In genomic region chr10:52644678-52645434, GRCh38 we compare ENCODE assay signal across 8 cellular contexts.
A peak's percentile ranks its signal among the peaks of the same experiment; 100 is the strongest.
DNase-seq lines count a peak whose midpoint lies in the region; ATAC-seq and TF ChIP-seq lines count a peak whose summit lies in the region.

No MANE protein-coding gene starts in this region.

- H3K27ac Mint-ChIP-seq in CD8-positive, alpha-beta T cell = no peak overlapping the region

- DNase-seq in COLO668 (lab: John Stamatoyannopoulos, UW; ENCODE audit: unreplicated experiment) (peak; percentile 6), NCI-H510A treated with DMSO at 0.1 percent for 48 hours (lab: John Stamatoyannopoulos, UW) (peak; percentile 58), body of pancreas (peak; percentile 33 to 47 (median 36)), kidney epithelial cell (ENCODE audit: low read depth) (no peak)
- no peak for DNase-seq in CD8-positive, alpha-beta T cell

- POLR2A ChIA-PET in CD8-positive, alpha-beta T cell (lab: Charles Lee) = no interaction called here

- H3K4me3 ChIP-seq in body of pancreas (no peak overlapping the region), kidney epithelial cell (ENCODE audit: low read depth, low read length) (no peak overlapping the region)
- H3K4me3 ChIP-seq in CD8-positive, alpha-beta T cell (ENCODE audit: low read depth, low read length) = no peak overlapping the region

- no peak overlapping the region for H3K27ac ChIP-seq in body of pancreas
- H3K27ac ChIP-seq in CD8-positive, alpha-beta T cell (ENCODE audit: low read depth, low read length) = no peak overlapping the region

- H3K9me3 Mint-ChIP-seq in CD8-positive, alpha-beta T cell = peaks cover 2% of the 10 kb centered on the region

- no peaks in the 10 kb centered on the region for H3K36me3 ChIP-seq in body of pancreas (replicated peaks in 1 of 2; ENCODE audit: insufficient read depth in 1 of 2, low read depth in 2 of 2)
- no peaks in the 10 kb centered on the region for H3K36me3 ChIP-seq in kidney epithelial cell (ENCODE audit: control insufficient read depth, insufficient read depth, low read length)
- no peaks in the 10 kb centered on the region for H3K36me3 ChIP-seq in CD8-positive, alpha-beta T cell (ENCODE audit: insufficient read depth, low read length)

- intact Hi-C loops in body of pancreas (cut with DNase I) = no loop called here
- intact Hi-C loops in CD8-positive, alpha-beta T cell (cut with DNase I, micrococcal nuclease) = no loop called here

- CTCF ChIA-PET in CD8-positive, alpha-beta T cell (lab: Charles Lee) = no interaction called here

- no peaks in the 10 kb centered on the region for H3K9me3 ChIP-seq in body of pancreas
- no peaks in the 10 kb centered on the region for H3K9me3 ChIP-seq in CD8-positive, alpha-beta T cell (ENCODE audit: low read length)

- no peaks in the 10 kb centered on the region for H3K36me3 Mint-ChIP-seq in CD8-positive, alpha-beta T cell

- WGBS in body of pancreas, 2 donors = 17 to 21% methylated on average over 4 to 5 of the region's 5 CpGs

- TF ChIP-seq CTCF in body of pancreas (IDR thresholded peaks at IDR 0.05) (peak; percentile 46 to 73 (median 65)), kidney epithelial cell (IDR thresholded peaks at IDR 0.05; ENCODE audit: insufficient read depth, low read length, poor library complexity, severe bottlenecking) (peak; percentile 69)
- TF ChIP-seq CTCF in CD8-positive, alpha-beta T cell (IDR thresholded peaks at IDR 0.05) = no peak

- no peaks in the 10 kb centered on the region for H3K4me1 Mint-ChIP-seq in CD8-positive, alpha-beta T cell (ENCODE audit: low read depth)

- no peaks in the 10 kb centered on the region for H3K4me1 ChIP-seq in body of pancreas
- no peaks in the 10 kb centered on the region for H3K4me1 ChIP-seq in CD8-positive, alpha-beta T cell (ENCODE audit: insufficient read depth, low read length)

- H3K27me3 ChIP-seq in body of pancreas (no peaks in the 10 kb centered on the region), kidney epithelial cell (ENCODE audit: control insufficient read depth, insufficient read depth, low read length) (no peaks in the 10 kb centered on the region)
- no peaks in the 10 kb centered on the region for H3K27me3 ChIP-seq in CD8-positive, alpha-beta T cell (ENCODE audit: insufficient read depth, low read length)

- ATAC-seq in GM18861 (IDR thresholded peaks at IDR 0.05; ENCODE audit: unreplicated experiment) (peak; percentile 88), HG03039 (IDR thresholded peaks at IDR 0.05; ENCODE audit: unreplicated experiment) (peak; percentile 79), body of pancreas (peak; percentile 66), GM19324 (IDR thresholded peaks at IDR 0.05; ENCODE audit: low FRiP score, unreplicated experiment) (no peak)
- no peak for ATAC-seq in CD8-positive, alpha-beta T cell

- no peaks in the 10 kb centered on the region for H3K27me3 Mint-ChIP-seq in CD8-positive, alpha-beta T cell (ENCODE audit: low read depth)

- TF ChIP-seq POLR2A in body of pancreas (IDR thresholded peaks at IDR 0.05) = no peak

- H3K4me3 Mint-ChIP-seq in CD8-positive, alpha-beta T cell = no peak overlapping the region

Comparison
In these comparisons a context has a peak if more than half of its experiments do, and no peak if none do; other contexts are left out.
1. DNase-seq: peak in COLO668 (single experiment), NCI-H510A treated with DMSO at 0.1 percent for 48 hours (single experiment) and body of pancreas (4 of 4); none in kidney epithelial cell (single experiment) and CD8-positive, alpha-beta T cell (0 of 7).
2. ATAC-seq: peak in GM18861 (single experiment), HG03039 (single experiment) and body of pancreas (single experiment); none in CD8-positive, alpha-beta T cell (single experiment) and GM19324 (single experiment).